In the genomic region with DNA sequence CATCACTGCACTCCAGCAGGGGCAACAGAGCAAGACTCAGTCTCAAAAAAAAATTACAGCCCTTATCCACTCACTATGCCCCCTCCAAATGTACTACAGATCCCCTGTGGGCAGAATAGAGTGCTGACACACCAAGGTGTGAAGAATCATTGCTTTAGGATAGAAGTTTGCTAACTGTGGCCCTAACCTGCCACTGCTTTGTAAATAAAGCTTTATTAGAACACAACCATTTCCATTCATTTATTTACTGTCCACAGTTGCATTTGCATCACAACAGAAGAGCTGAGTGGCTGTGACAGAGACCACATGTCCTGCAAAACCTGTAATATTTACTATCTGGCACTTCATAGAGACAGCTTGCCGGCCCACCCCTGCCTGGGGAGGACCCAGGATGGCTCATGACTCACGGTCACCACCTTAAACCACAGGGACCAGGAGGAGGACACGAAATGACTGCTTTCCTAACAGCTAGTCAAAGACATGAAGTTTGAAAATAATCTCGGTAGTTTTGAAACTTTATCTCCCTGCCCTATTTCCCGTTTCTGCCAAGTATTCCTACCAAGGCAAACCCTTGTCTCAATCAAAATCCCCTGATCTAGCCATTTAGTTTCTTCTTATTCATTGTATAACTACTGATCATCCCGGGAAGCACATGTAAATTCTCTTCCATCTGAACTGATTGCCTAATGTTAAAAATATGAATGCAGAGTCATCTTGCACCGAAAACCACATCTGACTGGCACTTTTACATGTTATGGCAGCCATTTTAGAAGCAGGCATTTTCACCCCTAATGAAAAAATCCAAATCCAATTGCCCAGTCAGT, we compare ENCODE assay signal across 1 cellular context.
TF ChIP-seq lines count a peak whose summit lies in the region.

No MANE protein-coding gene starts in this region.

TF ChIP-seq in K562, 482 proteins besides CTCF, POLR2A, EP300 and RAD21 (continued from another document):
- TF ChIP-seq ZBTB40 (IDR thresholded peaks at IDR 0.05) (peak; percentile 77), ZBTB40 (CRISPR knock-in tag; IDR thresholded peaks at IDR 0.05) (no peak), TCFL5 (CRISPR knock-in tag; conservative IDR thresholded peaks at IDR 0.05) (no peak), TCF7 (IDR thresholded peaks at IDR 0.05; ENCODE audit: borderline replicate concordance) (no peak)
